31 cellular contexts compared by ENCODE assay signal in genomic region chr20:15191082-15191723, GRCh38.
"Had no signal": no experiment of that assay in that cellular context is flagged by ENCODE, and none has a peak within 500 bp of the region (broad histone marks: within the 10 kb centered on the region; RNA-seq: fewer than 3 reads in every experiment).

No MANE protein-coding gene starts in this region.

- DNase-seq: activated CD4-positive, alpha-beta T cell treated with anti-CD3 and anti-CD28 coated beads for 48 hours; activated CD4-positive, alpha-beta T cell treated with anti-CD3 and anti-CD28 coated beads, Interleukin-2, amount 50 U/mL, for 1 hour; activated CD4-positive, alpha-beta T cell treated with anti-CD3 and anti-CD28 coated beads, Interleukin-2, amount 50 U/mL, for 48 hours; activated CD8-positive, alpha-beta memory T cell treated with anti-CD3 and anti-CD28 coated beads for 24 hours; activated CD8-positive, alpha-beta T cell treated with anti-CD3 and anti-CD28 coated beads for 36 hours; activated effector memory CD4-positive, alpha-beta T cell treated with Interleukin-2 at 50 U/mL for 16 hours; activated gamma-delta T cell treated with Interleukin-2 at 50 U/mL for 16 hours; activated naive CD4-positive, alpha-beta T cell treated with Interleukin-2 at 50 U/mL for 16 hours; activated naive CD8-positive, alpha-beta T cell treated with anti-CD3 and anti-CD28 coated beads for 36 hours; activated naive CD8-positive, alpha-beta T cell treated with anti-CD3 and anti-CD28 coated beads, Interleukin-2, amount 50 U/mL, for 24 hours; activated T-cell treated with anti-CD3 and anti-CD28 coated beads, Interleukin-2, amount 50 U/mL, for 4 hours; adrenal gland; central memory CD4-positive, alpha-beta T cell; dorsolateral prefrontal cortex; effector memory CD4-positive, alpha-beta T cell; endodermal cell; foreskin fibroblast; heart left ventricle; T-helper 1 cell; T-helper 17 cell; T1000 had no signal

- H3K36me3 ChIP-seq: adrenal gland, ascending aorta, breast epithelium, cardiac muscle cell, heart left ventricle had no signal

- H3K36me3 Mint-ChIP-seq: activated naive CD4-positive, alpha-beta T cell treated with anti-CD3 and anti-CD28 coated beads, Interleukin-2, amount 50 U/mL, for 24 hours; activated naive CD8-positive, alpha-beta T cell treated with anti-CD3 and anti-CD28 coated beads for 36 hours; brain had no signal

- H3K4me1 ChIP-seq: adrenal gland, ascending aorta, breast epithelium, heart left ventricle had no signal

- H3K9me3 ChIP-seq: adrenal gland, ascending aorta, breast epithelium, heart left ventricle had no signal

- H3K27me3 ChIP-seq: adrenal gland, ascending aorta, breast epithelium, cardiac muscle cell, dorsolateral prefrontal cortex, heart left ventricle had no signal

- H3K4me3 Mint-ChIP-seq: activated CD8-positive, alpha-beta T cell treated with anti-CD3 and anti-CD28 coated beads for 36 hours; activated naive CD4-positive, alpha-beta T cell treated with anti-CD3 and anti-CD28 coated beads, Interleukin-2, amount 50 U/mL, for 24 hours; activated naive CD8-positive, alpha-beta T cell treated with anti-CD3 and anti-CD28 coated beads for 36 hours; activated naive CD8-positive, alpha-beta T cell treated with anti-CD3 and anti-CD28 coated beads, Interleukin-2, amount 50 U/mL, for 24 hours; activated T-cell treated with anti-CD3 and anti-CD28 coated beads, Interleukin-2, amount 50 U/mL, for 4 hours; activated T-helper 17 cell treated with anti-CD3 and anti-CD28 coated beads, Interleukin-2, amount 50 U/mL, for 72 hours; brain; dendritic cell treated with granulocyte-macrophage colony-stimulating factor and Interleukin-4, amounts not matched to agents 40 ng/mL and 50 ng/mL, for 4 days; endodermal cell; T-helper 17 cell; T-helper 2 cell treated with Interferon-gamma antibody and Interleukin-4, amounts not matched to agents 5 μg/mL and 100 μg/mL, for 36 hours had no signal

- H3K27ac Mint-ChIP-seq: activated CD8-positive, alpha-beta T cell treated with anti-CD3 and anti-CD28 coated beads for 36 hours; activated naive CD4-positive, alpha-beta T cell treated with anti-CD3 and anti-CD28 coated beads, Interleukin-2, amount 50 U/mL, for 24 hours; activated naive CD8-positive, alpha-beta T cell treated with anti-CD3 and anti-CD28 coated beads for 36 hours; activated naive CD8-positive, alpha-beta T cell treated with anti-CD3 and anti-CD28 coated beads, Interleukin-2, amount 50 U/mL, for 24 hours; activated T-helper 17 cell treated with anti-CD3 and anti-CD28 coated beads, Interleukin-2, amount 50 U/mL, for 72 hours; brain; dendritic cell treated with granulocyte-macrophage colony-stimulating factor and Interleukin-4, amounts not matched to agents 40 ng/mL and 50 ng/mL, for 4 days; endodermal cell; T-helper 17 cell; T-helper 2 cell treated with Interferon-gamma antibody and Interleukin-4, amounts not matched to agents 5 μg/mL and 100 μg/mL, for 36 hours had no signal

- FAIRE-seq: frontal cortex had no signal

- H3K4me3 ChIP-seq: adrenal gland, ascending aorta, breast epithelium, cardiac muscle cell, coronary artery, dorsolateral prefrontal cortex, heart left ventricle had no signal

- H3K27ac ChIP-seq: adrenal gland, ascending aorta, breast epithelium, cardiac muscle cell, coronary artery, dorsolateral prefrontal cortex, heart left ventricle had no signal

- H3K9me3 Mint-ChIP-seq: activated naive CD8-positive, alpha-beta T cell treated with anti-CD3 and anti-CD28 coated beads for 36 hours; activated naive CD8-positive, alpha-beta T cell treated with anti-CD3 and anti-CD28 coated beads, Interleukin-2, amount 50 U/mL, for 24 hours; endodermal cell had no signal

- H3K4me1 Mint-ChIP-seq: activated naive CD4-positive, alpha-beta T cell treated with anti-CD3 and anti-CD28 coated beads, Interleukin-2, amount 50 U/mL, for 24 hours; activated naive CD8-positive, alpha-beta T cell treated with anti-CD3 and anti-CD28 coated beads for 36 hours; activated naive CD8-positive, alpha-beta T cell treated with anti-CD3 and anti-CD28 coated beads, Interleukin-2, amount 50 U/mL, for 24 hours; activated T-helper 17 cell treated with anti-CD3 and anti-CD28 coated beads, Interleukin-2, amount 50 U/mL, for 72 hours; brain; endodermal cell; T-helper 17 cell had no signal

- H3K27me3 Mint-ChIP-seq: activated CD8-positive, alpha-beta T cell treated with anti-CD3 and anti-CD28 coated beads for 36 hours; activated naive CD4-positive, alpha-beta T cell treated with anti-CD3 and anti-CD28 coated beads, Interleukin-2, amount 50 U/mL, for 24 hours; activated naive CD8-positive, alpha-beta T cell treated with anti-CD3 and anti-CD28 coated beads for 36 hours; activated naive CD8-positive, alpha-beta T cell treated with anti-CD3 and anti-CD28 coated beads, Interleukin-2, amount 50 U/mL, for 24 hours; activated T-helper 17 cell treated with anti-CD3 and anti-CD28 coated beads, Interleukin-2, amount 50 U/mL, for 72 hours; dendritic cell treated with granulocyte-macrophage colony-stimulating factor and Interleukin-4, amounts not matched to agents 40 ng/mL and 50 ng/mL, for 4 days; T-helper 17 cell had no signal
